Comparison of ENCODE assay signal across 8 cellular contexts in the genomic region with DNA sequence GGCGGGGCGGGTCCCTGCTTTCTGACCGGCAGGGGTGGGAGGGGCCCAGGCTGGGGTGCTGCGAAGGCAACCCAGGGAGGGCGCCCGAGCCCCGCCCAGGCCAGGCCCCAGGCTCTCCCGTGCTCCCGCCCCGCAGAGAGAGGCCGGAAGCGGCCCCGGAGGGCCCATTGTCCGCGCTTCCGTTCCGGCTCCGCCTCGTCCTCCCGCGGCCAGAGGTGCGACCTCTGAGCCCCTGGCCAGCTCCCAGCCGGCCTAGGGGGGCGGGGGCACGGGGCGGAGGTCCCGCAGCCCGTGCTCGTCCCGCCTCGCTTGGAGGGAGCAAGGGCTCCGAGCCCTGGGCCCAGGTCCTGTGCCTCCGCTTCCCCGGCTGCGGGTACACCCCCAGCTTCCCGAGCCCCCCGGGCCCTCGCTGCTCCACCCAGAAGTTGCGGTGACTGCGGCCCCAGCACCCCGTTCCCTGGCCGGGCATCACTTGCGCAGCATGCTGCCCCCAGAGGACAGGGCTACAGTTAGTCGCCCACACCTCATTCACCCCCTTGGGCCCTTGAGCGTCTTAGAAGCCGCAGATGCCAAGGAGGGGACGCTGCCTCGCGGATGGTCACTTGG. TPM values are rescaled to one million over a fixed set of nuclear protein-coding genes. Genes with fewer than 3 reads are reported as not detected.
DNase-seq lines count a peak whose midpoint lies in the region; ATAC-seq and TF ChIP-seq lines count a peak whose summit lies in the region.

No MANE protein-coding gene starts in this region.

- peak overlapping the region; percentile 51 for H3K27ac ChIP-seq in CD4-positive, CD25-positive, alpha-beta regulatory T cell (ENCODE audit: insufficient read depth, low read length, poor library complexity, severe bottlenecking)
- peak overlapping the region; percentile 51 for H3K27ac ChIP-seq in naive thymus-derived CD4-positive, alpha-beta T cell (ENCODE audit: low read depth, low read length)
- H3K27ac ChIP-seq in suprapubic skin, result peak overlapping the region; percentile 94

- no peaks in the 10 kb centered on the region for H3K36me3 Mint-ChIP-seq in CD4-positive, CD25-positive, alpha-beta regulatory T cell
- H3K36me3 Mint-ChIP-seq in naive thymus-derived CD4-positive, alpha-beta T cell, result no peaks in the 10 kb centered on the region

- no peaks in the 10 kb centered on the region for H3K27me3 ChIP-seq in CD4-positive, CD25-positive, alpha-beta regulatory T cell (ENCODE audit: control insufficient read depth, insufficient read depth, low read length)
- H3K27me3 ChIP-seq in naive thymus-derived CD4-positive, alpha-beta T cell (ENCODE audit: control insufficient read depth in 2 of 2, insufficient read depth in 2 of 2, low read length in 2 of 2), result no peaks in the 10 kb centered on the region
- no peaks in the 10 kb centered on the region for H3K27me3 ChIP-seq in suprapubic skin

- DNase-seq in CD4-positive, CD25-positive, alpha-beta regulatory T cell, result peak; percentile 32 to 77 (median 47)
- DNase-seq in NOMO-1 treated with DMSO at 0.1 percent for 48 hours (lab: John Stamatoyannopoulos, UW; ENCODE audit: unreplicated experiment), result peak; percentile 94
- DNase-seq in activated T-cell treated with anti-CD3 and anti-CD28 coated beads, Interleukin-2, amount 50 U/mL, for 48 hours, result peak; percentile 86 to 89
- DNase-seq in fibroblast of gingiva (ENCODE audit: low read depth), result peak; percentile 89
- DNase-seq in naive thymus-derived CD4-positive, alpha-beta T cell, result peak in 7 of 9 donors; percentile 17 to 84 (median 28)
- DNase-seq in suprapubic skin (ENCODE audit: low spot score in 2 of 2), result peak; percentile 92 to 94

- peaks cover 0 to 3% (median 0%) of the 10 kb centered on the region in 7 donors for H3K9me3 Mint-ChIP-seq in CD4-positive, CD25-positive, alpha-beta regulatory T cell
- H3K9me3 Mint-ChIP-seq in naive thymus-derived CD4-positive, alpha-beta T cell, result no peaks in the 10 kb centered on the region

- peaks cover 7% of the 10 kb centered on the region for H3K27me3 Mint-ChIP-seq in CD4-positive, CD25-positive, alpha-beta regulatory T cell
- H3K27me3 Mint-ChIP-seq in naive thymus-derived CD4-positive, alpha-beta T cell, result peaks cover 0 to 2% (median 0%) of the 10 kb centered on the region in 5 donors

- WGBS in suprapubic skin, result 0% methylated on average over 5 of the region's 49 CpGs

- H3K27ac Mint-ChIP-seq in CD4-positive, CD25-positive, alpha-beta regulatory T cell, result peak overlapping the region in 2 of 3 donors; percentile 80 to 87
- H3K27ac Mint-ChIP-seq in naive thymus-derived CD4-positive, alpha-beta T cell, result peak overlapping the region in 6 of 9 donors; percentile 2 to 86 (median 46)

- CTCF ChIA-PET in naive thymus-derived CD4-positive, alpha-beta T cell (lab: Charles Lee), result interaction anchor here (0.6 to 2.6 kb wide), 7 partner anchors 23 to 377 kb away, joined by 3 to 9 read pairs (median 6); no protein-coding TSS in a partner anchor

- peaks cover 0 to 18% (median 6%) of the 10 kb centered on the region in 4 donors for H3K4me1 Mint-ChIP-seq in CD4-positive, CD25-positive, alpha-beta regulatory T cell
- peaks cover 5 to 25% (median 17%) of the 10 kb centered on the region in 7 donors for H3K4me1 Mint-ChIP-seq in naive thymus-derived CD4-positive, alpha-beta T cell

- TF ChIP-seq EP300 in suprapubic skin (IDR thresholded peaks at IDR 0.05), result no peak

- intact Hi-C loops in naive thymus-derived CD4-positive, alpha-beta T cell (cut with micrococcal nuclease), result loop anchor here (2.0 to 5.0 kb wide), 5 partner anchors 20 to 485 kb away; a partner anchor contains a TSS

- ATAC-seq in CD4-positive, CD25-positive, alpha-beta regulatory T cell (ENCODE audit: low read depth in 2 of 2), result peak; percentile 64 to 73
- ATAC-seq in GM18909 (IDR thresholded peaks at IDR 0.05; ENCODE audit: poor library complexity, unreplicated experiment) (peak; percentile 94), HG03103 (IDR thresholded peaks at IDR 0.05; ENCODE audit: low read depth, unreplicated experiment) (peak; percentile 83)
- peak; percentile 84 for ATAC-seq in naive thymus-derived CD4-positive, alpha-beta T cell

- peak in 1 of 2 donors; percentile 59 for TF ChIP-seq POLR2A in suprapubic skin (IDR thresholded peaks at IDR 0.05)

- peak overlapping the region; percentile 55 for H3K4me3 ChIP-seq in CD4-positive, CD25-positive, alpha-beta regulatory T cell (ENCODE audit: low read depth, low read length)
- H3K4me3 ChIP-seq in naive thymus-derived CD4-positive, alpha-beta T cell (ENCODE audit: low read length), result peak overlapping the region; percentile 67
- H3K4me3 ChIP-seq in suprapubic skin, result peak overlapping the region; percentile 60

- H3K9me3 ChIP-seq in CD4-positive, CD25-positive, alpha-beta regulatory T cell (ENCODE audit: control insufficient read depth in 2 of 2, low read length in 2 of 2), result no peaks in the 10 kb centered on the region
- no peaks in the 10 kb centered on the region for H3K9me3 ChIP-seq in naive thymus-derived CD4-positive, alpha-beta T cell (ENCODE audit: control insufficient read depth in 2 of 3, low read length in 3 of 3)
- no peaks in the 10 kb centered on the region for H3K9me3 ChIP-seq in suprapubic skin

- no peaks in the 10 kb centered on the region for H3K36me3 ChIP-seq in CD4-positive, CD25-positive, alpha-beta regulatory T cell (ENCODE audit: control insufficient read depth, insufficient read depth, low read length)
- H3K36me3 ChIP-seq in naive thymus-derived CD4-positive, alpha-beta T cell (ENCODE audit: control insufficient read depth in 2 of 3, insufficient read depth in 3 of 3, low read length in 3 of 3), result no peaks in the 10 kb centered on the region
- H3K36me3 ChIP-seq in suprapubic skin, result no peaks in the 10 kb centered on the region

- POLR2A ChIA-PET in naive thymus-derived CD4-positive, alpha-beta T cell (lab: Charles Lee), result no interaction called here

- no peak for TF ChIP-seq CTCF in suprapubic skin (IDR thresholded peaks at IDR 0.05)

- H3K4me3 Mint-ChIP-seq in CD4-positive, CD25-positive, alpha-beta regulatory T cell, result peak overlapping the region; percentile 88 to 95 (median 90)
- H3K4me3 Mint-ChIP-seq in naive thymus-derived CD4-positive, alpha-beta T cell, result peak overlapping the region; percentile 87 to 93 (median 90)

- H3K4me1 ChIP-seq in CD4-positive, CD25-positive, alpha-beta regulatory T cell (ENCODE audit: control insufficient read depth, insufficient read depth, low read length, poor library complexity, severe bottlenecking), result peaks cover 21% of the 10 kb centered on the region
- H3K4me1 ChIP-seq in naive thymus-derived CD4-positive, alpha-beta T cell (ENCODE audit: control insufficient read depth in 2 of 2, insufficient read depth in 2 of 2, low read length in 2 of 2), result peaks cover 5 to 9% of the 10 kb centered on the region in 2 donors
- peaks cover 66% of the 10 kb centered on the region for H3K4me1 ChIP-seq in suprapubic skin

RNA-seq across cellular contexts. Expression of a gene that starts 20.4 kb away (rescaled TPM):
- total RNA-seq in CD4-positive, CD25-positive, alpha-beta regulatory T cell, result 11.3 TPM
- polyA plus RNA-seq in CD4-positive, CD25-positive, alpha-beta regulatory T cell, result under 1 TPM in 3 of 4 donors, not detected in 1; 0.48 to 0.88 (median 0.79) TPM
- 10 to 100 TPM in 2 of 5 experiments, 1 to 10 TPM in 3; 1.9 to 82.5 (median 7.5) TPM for total RNA-seq in naive thymus-derived CD4-positive, alpha-beta T cell
- under 1 TPM in 1 of 2 donors, not detected in 1; 0.38 TPM for polyA plus RNA-seq in naive thymus-derived CD4-positive, alpha-beta T cell
- 10 to 100 TPM; 19.0 to 51.0 (median 30.8) TPM for total RNA-seq in suprapubic skin

Comparison
In these comparisons a context has a peak if more than half of its experiments do, and no peak if none do; other contexts are left out.
1. Peak in every context shown above with its lines: DNase-seq, ATAC-seq, H3K4me3 ChIP-seq and H3K27ac ChIP-seq.
2. DNase-seq: peak in every context shown above with its lines; median percentile 94 in NOMO-1 treated with DMSO at 0.1 percent for 48 hours; 93 in suprapubic skin; 89 in fibroblast of gingiva; 88 in activated T-cell treated with anti-CD3 and anti-CD28 coated beads, Interleukin-2, amount 50 U/mL, for 48 hours; 47 in CD4-positive, CD25-positive, alpha-beta regulatory T cell; 28 in naive thymus-derived CD4-positive, alpha-beta T cell.